Comparison of ENCODE assay signal across 8 cellular contexts in genomic region chr14:98138666-98139065, GRCh38.
DNase-seq lines count a peak whose midpoint lies in the region; ATAC-seq lines count a peak whose summit lies in the region.

No MANE protein-coding gene starts in this region.

- DNase-seq in AML-193 (lab: John Stamatoyannopoulos, UW) (peak; percentile 1 to 4), KBM-7 (peak; percentile 52), renal cortical epithelial cell (ENCODE audit: low read depth) (peak; percentile 40), GOT3 (lab: John Stamatoyannopoulos, UW) (no peak)
- peak; percentile 93 for DNase-seq in activated CD4-positive, alpha-beta T cell treated with anti-CD3 and anti-CD28 coated beads, Interleukin-2, amount 10 ng/mL, durations not matched to agents 24 days and 14 days
- peak; percentile 63 to 73 (median 68) for DNase-seq in effector memory CD8-positive, alpha-beta T cell

- H3K36me3 Mint-ChIP-seq in activated CD4-positive, alpha-beta T cell treated with anti-CD3 and anti-CD28 coated beads, Interleukin-2, amount 10 ng/mL, durations not matched to agents 24 days and 14 days (ENCODE audit: low read depth) = no peaks in the 10 kb centered on the region
- H3K36me3 Mint-ChIP-seq in effector memory CD8-positive, alpha-beta T cell (ENCODE audit: insufficient read depth) = no peaks in the 10 kb centered on the region

- H3K27me3 Mint-ChIP-seq in activated CD4-positive, alpha-beta T cell treated with anti-CD3 and anti-CD28 coated beads, Interleukin-2, amount 10 ng/mL, durations not matched to agents 24 days and 14 days = no peaks in the 10 kb centered on the region
- no peaks in the 10 kb centered on the region for H3K27me3 Mint-ChIP-seq in effector memory CD8-positive, alpha-beta T cell

- in situ Hi-C loops in KBM-7 (cut with MboI; ENCODE audit: low pct_unique_long_range_greater_than_20kb, low sequenced_read_pairs) = no loop called here

- peaks cover 72% of the 10 kb centered on the region for H3K4me1 Mint-ChIP-seq in activated CD4-positive, alpha-beta T cell treated with anti-CD3 and anti-CD28 coated beads, Interleukin-2, amount 10 ng/mL, durations not matched to agents 24 days and 14 days
- H3K4me1 Mint-ChIP-seq in effector memory CD8-positive, alpha-beta T cell (ENCODE audit: low read depth in 2 of 2) = peaks cover 43 to 65% of the 10 kb centered on the region in 2 donors

- H3K27ac Mint-ChIP-seq in activated CD4-positive, alpha-beta T cell treated with anti-CD3 and anti-CD28 coated beads, Interleukin-2, amount 10 ng/mL, durations not matched to agents 24 days and 14 days = peak overlapping the region; percentile 79
- H3K27ac Mint-ChIP-seq in effector memory CD8-positive, alpha-beta T cell = peak overlapping the region; percentile 89 to 93

- no peaks in the 10 kb centered on the region for H3K9me3 Mint-ChIP-seq in activated CD4-positive, alpha-beta T cell treated with anti-CD3 and anti-CD28 coated beads, Interleukin-2, amount 10 ng/mL, durations not matched to agents 24 days and 14 days
- H3K9me3 Mint-ChIP-seq in effector memory CD8-positive, alpha-beta T cell = no peaks in the 10 kb centered on the region

- peak; percentile 84 for ATAC-seq in effector memory CD8-positive, alpha-beta T cell (replicated peaks)
- ATAC-seq in HG03196 (IDR thresholded peaks at IDR 0.05; ENCODE audit: unreplicated experiment) (no peak), HG02623 (IDR thresholded peaks at IDR 0.05; ENCODE audit: unreplicated experiment) (no peak)

- H3K4me3 Mint-ChIP-seq in activated CD4-positive, alpha-beta T cell treated with anti-CD3 and anti-CD28 coated beads, Interleukin-2, amount 10 ng/mL, durations not matched to agents 24 days and 14 days = peak overlapping the region; percentile 77
- H3K4me3 Mint-ChIP-seq in effector memory CD8-positive, alpha-beta T cell = peak overlapping the region; percentile 67 to 69

- intact Hi-C loops in activated CD4-positive, alpha-beta T cell treated with anti-CD3 and anti-CD28 coated beads, Interleukin-2, amount 10 ng/mL, durations not matched to agents 24 days and 14 days (cut with micrococcal nuclease) = loop anchor here (1.0 to 10.0 kb wide), 6 partner anchors 89 to 1276 kb away; no protein-coding TSS in a partner anchor
